16 cellular contexts compared by ENCODE assay signal in genomic region chr6:41298785-41299498, GRCh38. TPM values are rescaled to one million over a fixed set of nuclear protein-coding genes. Genes with fewer than 3 reads are reported as not detected.
DNase-seq lines count a peak whose midpoint lies in the region; ATAC-seq, FAIRE-seq and TF ChIP-seq lines count a peak whose summit lies in the region.
"Had no signal": no experiment of that assay in that cellular context is flagged by ENCODE, and none has a peak within 500 bp of the region (broad histone marks: within the 10 kb centered on the region; RNA-seq: fewer than 3 reads in every experiment).

No MANE protein-coding gene starts in this region.

- peak; percentile 37 for FAIRE-seq in pancreas (lab: Jason Lieb, UNC)
- FAIRE-seq: astrocyte had no signal

- DNase-seq in CD8-positive, alpha-beta memory T cell = peak in 2 of 5 donors; percentile 63 to 72
- DNase-seq in MM.1S (peak; percentile 74), pancreas (no peak), COLO829 (ENCODE audit: low spot score) (no peak), anterior cingulate cortex (lab: John Stamatoyannopoulos, UW) (no peak)
- no peak for DNase-seq in activated CD4-positive, alpha-beta memory T cell treated with anti-CD3 and anti-CD28 coated beads, Interleukin-2, amount 10 ng/mL, durations not matched to agents 7 days and 5 days
- DNase-seq: Caco-2, HFFc6, left ventricle myocardium inferior, NCI-H446 treated with DMSO at 0.1 percent for 48 hours, Peyer's patch, right lobe of liver had no signal

- H3K4me1 ChIP-seq in CD8-positive, alpha-beta memory T cell (ENCODE audit: insufficient read depth, low read length) = peaks cover 21% of the 10 kb centered on the region
- H3K4me1 ChIP-seq in MM.1S (ENCODE audit: low read length) = peaks cover 18% of the 10 kb centered on the region
- no peaks in the 10 kb centered on the region for H3K4me1 ChIP-seq in pancreas
- H3K4me1 ChIP-seq: Caco-2, left ventricle myocardium inferior, right lobe of liver had no signal

- H3K27ac ChIP-seq in CD8-positive, alpha-beta memory T cell (ENCODE audit: low read depth, low read length) = no peak overlapping the region
- peak overlapping the region; percentile 54; the same call in 1 of the 2 replicates for H3K27ac ChIP-seq in MM.1S (ENCODE audit: low read length)
- H3K27ac ChIP-seq in pancreas = no peak overlapping the region
- H3K27ac ChIP-seq: left ventricle myocardium inferior, Peyer's patch, right lobe of liver had no signal

- peak overlapping the region; percentile 46 for H3K4me2 ChIP-seq in MM.1S (ENCODE audit: low read depth, low read length)

- H3K9me3 Mint-ChIP-seq in CD8-positive, alpha-beta memory T cell = no peaks in the 10 kb centered on the region
- H3K9me3 Mint-ChIP-seq in activated CD4-positive, alpha-beta memory T cell treated with anti-CD3 and anti-CD28 coated beads, Interleukin-2, amount 10 ng/mL, durations not matched to agents 7 days and 5 days = peaks cover 26% of the 10 kb centered on the region

- H3K36me3 Mint-ChIP-seq in CD8-positive, alpha-beta memory T cell = peaks cover 0 to 5% (median 0%) of the 10 kb centered on the region in 3 donors
- H3K36me3 Mint-ChIP-seq in activated CD4-positive, alpha-beta memory T cell treated with anti-CD3 and anti-CD28 coated beads, Interleukin-2, amount 10 ng/mL, durations not matched to agents 7 days and 5 days (ENCODE audit: low read depth) = peaks cover 22% of the 10 kb centered on the region

- no peaks in the 10 kb centered on the region for H3K79me2 ChIP-seq in MM.1S (ENCODE audit: low read length)

- peaks cover 4% of the 10 kb centered on the region; the same call in 1 of the 2 replicates for H3F3A ChIP-seq in MM.1S (ENCODE audit: insufficient read depth, low read length)

- 43 to 59% methylated on average over 3 of the region's 3 CpGs for WGBS in pancreas, 2 donors

- 0 out of 2 replicates have a peak overlapping the region, but pooled peaks have one; percentile 20 for H2AFZ ChIP-seq in MM.1S (ENCODE audit: low read length)

- H3K4me3 ChIP-seq in CD8-positive, alpha-beta memory T cell (ENCODE audit: low read length) = no peak overlapping the region
- H3K4me3 ChIP-seq in MM.1S (ENCODE audit: low read length) = no peak overlapping the region
- no peak overlapping the region for H3K4me3 ChIP-seq in pancreas
- H3K4me3 ChIP-seq: left ventricle myocardium inferior, Peyer's patch, right lobe of liver had no signal

- H3K4me3 Mint-ChIP-seq in CD8-positive, alpha-beta memory T cell = peak overlapping the region in 6 of 7 donors; percentile 1 to 57 (median 29)
- H3K4me3 Mint-ChIP-seq in activated CD4-positive, alpha-beta memory T cell treated with anti-CD3 and anti-CD28 coated beads, Interleukin-2, amount 10 ng/mL, durations not matched to agents 7 days and 5 days = peak overlapping the region; percentile 5
- H3K4me3 Mint-ChIP-seq: HFFc6 had no signal

- CTCF ChIA-PET in CD8-positive, alpha-beta memory T cell (lab: Charles Lee) = interaction anchor here (1.3 to 1.4 kb wide), 2 partner anchors 20 to 21 kb away, joined by 4 to 6 read pairs; no protein-coding TSS in a partner anchor
- CTCF ChIA-PET in activated CD4-positive, alpha-beta memory T cell treated with anti-CD3 and anti-CD28 coated beads, Interleukin-2, amount 10 ng/mL, durations not matched to agents 7 days and 5 days (lab: Charles Lee) = interaction anchor here (0.8 to 1.1 kb wide), 4 partner anchors 8 to 259 kb away, joined by 3 read pairs; partner anchors contain the start of gene UNC5CL

- TF ChIP-seq CTCF in MM.1S (IDR thresholded peaks at IDR 0.05; ENCODE audit: low read length) (no peak), pancreas (IDR thresholded peaks at IDR 0.05) (no peak)

- peaks cover 26 to 34% (median 33%) of the 10 kb centered on the region in 3 donors for H3K4me1 Mint-ChIP-seq in CD8-positive, alpha-beta memory T cell
- H3K4me1 Mint-ChIP-seq in activated CD4-positive, alpha-beta memory T cell treated with anti-CD3 and anti-CD28 coated beads, Interleukin-2, amount 10 ng/mL, durations not matched to agents 7 days and 5 days = peaks cover 35% of the 10 kb centered on the region

- H3K9ac ChIP-seq in MM.1S (ENCODE audit: low read length) = no peak overlapping the region

- peak overlapping the region in 7 of 8 donors; percentile 8 to 75 (median 44) for H3K27ac Mint-ChIP-seq in CD8-positive, alpha-beta memory T cell
- peak overlapping the region; percentile 77 for H3K27ac Mint-ChIP-seq in activated CD4-positive, alpha-beta memory T cell treated with anti-CD3 and anti-CD28 coated beads, Interleukin-2, amount 10 ng/mL, durations not matched to agents 7 days and 5 days
- H3K27ac Mint-ChIP-seq: HFFc6 had no signal

- no peaks in the 10 kb centered on the region for H3K9me3 ChIP-seq in CD8-positive, alpha-beta memory T cell (ENCODE audit: low read length)
- H3K9me3 ChIP-seq in MM.1S (replicated peaks; ENCODE audit: insufficient read depth, low read length) (no peaks in the 10 kb centered on the region), pancreas (no peaks in the 10 kb centered on the region)
- H3K9me3 ChIP-seq: Peyer's patch, right lobe of liver had no signal

- intact Hi-C loops in pancreas (cut with DNase I) = no loop called here

- ATAC-seq in pancreas = no peak
- ATAC-seq in GM18873 (IDR thresholded peaks at IDR 0.05; ENCODE audit: low FRiP score, unreplicated experiment) = no peak
- ATAC-seq: right lobe of liver had no signal

- H3K9me2 ChIP-seq in MM.1S (replicated peaks; ENCODE audit: insufficient read depth, low read length) = no peaks in the 10 kb centered on the region

- POLR2A ChIA-PET in CD8-positive, alpha-beta memory T cell (lab: Charles Lee) = interaction anchor here (0.9 to 1.1 kb wide), 2 partner anchors 98 to 227 kb away, joined by 3 to 5 read pairs; partner anchors contain the start of genes NFYA, OARD1 and TREML2
- POLR2A ChIA-PET in activated CD4-positive, alpha-beta memory T cell treated with anti-CD3 and anti-CD28 coated beads, Interleukin-2, amount 10 ng/mL, durations not matched to agents 7 days and 5 days (lab: Charles Lee) = interaction anchor here (2.8 kb wide), 1 partner anchor 98 kb away, joined by 10 read pairs; the partner anchor contains the start of gene TREML2

- no peaks in the 10 kb centered on the region for H4K20me1 ChIP-seq in MM.1S (ENCODE audit: insufficient read depth, low read length)

- peaks cover 3 to 18% of the 10 kb centered on the region in 2 donors for H3K27me3 Mint-ChIP-seq in CD8-positive, alpha-beta memory T cell
- H3K27me3 Mint-ChIP-seq in activated CD4-positive, alpha-beta memory T cell treated with anti-CD3 and anti-CD28 coated beads, Interleukin-2, amount 10 ng/mL, durations not matched to agents 7 days and 5 days = peaks cover 25% of the 10 kb centered on the region

- no peaks in the 10 kb centered on the region for H3K36me3 ChIP-seq in CD8-positive, alpha-beta memory T cell (ENCODE audit: insufficient read depth, low read length)
- no peaks in the 10 kb centered on the region for H3K36me3 ChIP-seq in MM.1S (replicated peaks; ENCODE audit: insufficient read depth, low read length)
- H3K36me3 ChIP-seq in pancreas = no peaks in the 10 kb centered on the region
- H3K36me3 ChIP-seq: left ventricle myocardium inferior, Peyer's patch, right lobe of liver had no signal

- no peaks in the 10 kb centered on the region for H3K27me3 ChIP-seq in CD8-positive, alpha-beta memory T cell (ENCODE audit: insufficient read depth, low read length, poor library complexity, severe bottlenecking)
- H3K27me3 ChIP-seq in MM.1S (replicated peaks; ENCODE audit: insufficient read depth, low read length) (no peaks in the 10 kb centered on the region), pancreas (no peaks in the 10 kb centered on the region)
- H3K27me3 ChIP-seq: Peyer's patch had no signal

RNA-seq across cellular contexts. Expression of gene TREM1, which starts 12.5 kb away (rescaled TPM):
- total RNA-seq in CD8-positive, alpha-beta memory T cell = not detected
- not detected for polyA plus RNA-seq in CD8-positive, alpha-beta memory T cell
- not detected for total RNA-seq in activated CD4-positive, alpha-beta memory T cell treated with anti-CD3 and anti-CD28 coated beads, Interleukin-2, amount 10 ng/mL, durations not matched to agents 7 days and 5 days
- total RNA-seq in pancreas = 1 to 10 TPM in 2 of 6 donors, under 1 TPM in 3, not detected in 1; 0.12 to 2.8 (median 0.72) TPM
- polyA plus RNA-seq in pancreas = under 1 TPM; 0.08 to 0.16 TPM
- total RNA-seq: Caco-2; T-helper 2 cell treated with Interferon-gamma antibody and Interleukin-4, amounts not matched to agents 100 ng/mL and 5 ng/mL, for 36 hours had no signal
- polyA plus RNA-seq: neural cell had no signal

RNA-seq across cellular contexts. Expression of gene NCR2, which starts 36.5 kb away (rescaled TPM):
- total RNA-seq in CD8-positive, alpha-beta memory T cell = not detected
- not detected for polyA plus RNA-seq in CD8-positive, alpha-beta memory T cell
- not detected for total RNA-seq in activated CD4-positive, alpha-beta memory T cell treated with anti-CD3 and anti-CD28 coated beads, Interleukin-2, amount 10 ng/mL, durations not matched to agents 7 days and 5 days
- not detected for total RNA-seq in pancreas
- not detected for polyA plus RNA-seq in pancreas
- total RNA-seq: astrocyte; Caco-2; HFFc6; left ventricle myocardium inferior; Peyer's patch; right lobe of liver; T-helper 2 cell treated with Interferon-gamma antibody and Interleukin-4, amounts not matched to agents 100 ng/mL and 5 ng/mL, for 36 hours had no signal
- polyA plus RNA-seq: neural cell had no signal
